10 cellular contexts compared by ENCODE assay signal in genomic region chr4:53563824-53564223, GRCh38. TPM values are rescaled to one million over a fixed set of nuclear protein-coding genes. Genes with fewer than 3 reads are reported as not detected.
DNase-seq lines count a peak whose midpoint lies in the region; ATAC-seq, FAIRE-seq and TF ChIP-seq lines count a peak whose summit lies in the region.
"Had no signal": no experiment of that assay in that cellular context is flagged by ENCODE, and none has a peak within 500 bp of the region (broad histone marks: within the 10 kb centered on the region; RNA-seq: fewer than 3 reads in every experiment).

No MANE protein-coding gene starts in this region.

- no peak overlapping the region for H2AFZ ChIP-seq in PC-3 (ENCODE audit: low read length)

- TF ChIP-seq POLR2A in GM12892 (IDR thresholded peaks at IDR 0.05; ENCODE audit: low read depth, low read length) (no peak), Peyer's patch (IDR thresholded peaks at IDR 0.05) (no peak)

- no peak for FAIRE-seq in GM12892 (lab: Jason Lieb, UNC)

- POLR2A ChIA-PET in PC-3 (lab: Charles Lee; ENCODE audit: unreplicated experiment) = no interaction called here

- H3F3A ChIP-seq in PC-3 (ENCODE audit: low read length, unreplicated experiment) = no peaks in the 10 kb centered on the region

- no peak overlapping the region for H3K27ac ChIP-seq in PC-3 (ENCODE audit: low read length)
- no peak overlapping the region for H3K27ac ChIP-seq in left lung
- no peak overlapping the region for H3K27ac ChIP-seq in Peyer's patch
- H3K27ac ChIP-seq: lower lobe of right lung had no signal

- TF ChIP-seq CTCF in PC-3 (conservative IDR thresholded peaks at IDR 0.05; ENCODE audit: low read depth, low read length) (no peak), left lung (IDR thresholded peaks at IDR 0.05) (no peak), Peyer's patch (IDR thresholded peaks at IDR 0.05) (no peak)

- in situ Hi-C loops in HAP-1 (cut with MboI; ENCODE audit: low sequenced_read_pairs) = no loop called here

- H3K4me3 ChIP-seq in PC-3 (ENCODE audit: low read length) (no peak overlapping the region), left lung (no peak overlapping the region), HAP-1 (no peak overlapping the region), Peyer's patch (no peak overlapping the region)
- H3K4me3 ChIP-seq: lower lobe of right lung had no signal

- intact Hi-C loops in PC-3 (cut with micrococcal nuclease) = no loop called here
- intact Hi-C loops in left lung (cut with DNase I) = no loop called here

- DNase-seq in GM12892 (ENCODE audit: insufficient read length) (peak; percentile 13), PC-3 (peak; percentile 72), left lung (no peak), HAP-1 (ENCODE audit: low spot score in 2 of 2) (no peak), RPMI8226 (no peak), Peyer's patch (no peak), GDM1 (lab: John Stamatoyannopoulos, UW) (no peak)
- DNase-seq: lower lobe of right lung, NCI-H446 had no signal

- H3K27me3 ChIP-seq in PC-3 (ENCODE audit: low read length) (no peaks in the 10 kb centered on the region), left lung (no peaks in the 10 kb centered on the region), HAP-1 (ENCODE audit: low read depth) (peaks cover 3% of the 10 kb centered on the region; the same call in 1 of the 2 replicates), Peyer's patch (no peaks in the 10 kb centered on the region)

- CTCF ChIA-PET in PC-3 (lab: Charles Lee) = interaction anchor here (0.6 kb wide), 1 partner anchor 839 kb away, joined by 4 read pairs; no protein-coding TSS in a partner anchor

- no peaks in the 10 kb centered on the region for H4K20me1 ChIP-seq in PC-3 (ENCODE audit: low read length)

- H3K9ac ChIP-seq in PC-3 (ENCODE audit: low read length) = no peak overlapping the region

- no peaks in the 10 kb centered on the region for H3K79me2 ChIP-seq in PC-3 (ENCODE audit: low read length)

- no peak overlapping the region for H3K4me2 ChIP-seq in PC-3 (ENCODE audit: low read length)

- H3K4me1 ChIP-seq in PC-3 (ENCODE audit: insufficient read depth, low read length) (peaks cover 16% of the 10 kb centered on the region), left lung (peaks cover 0 to 4% of the 10 kb centered on the region in 2 donors), HAP-1 (no peaks in the 10 kb centered on the region), Peyer's patch (no peaks in the 10 kb centered on the region)

- no TSS peak for BruUV-seq in PC-3 (replicated peaks; lab: Mats Ljungman, UMichigan)

- no peaks in the 10 kb centered on the region for H3K9me2 ChIP-seq in PC-3 (replicated peaks; ENCODE audit: low read length)

- H3K36me3 ChIP-seq in PC-3 (ENCODE audit: low read depth, low read length) (no peaks in the 10 kb centered on the region), left lung (no peaks in the 10 kb centered on the region), HAP-1 (replicated peaks) (no peaks in the 10 kb centered on the region), Peyer's patch (no peaks in the 10 kb centered on the region)
- H3K36me3 ChIP-seq: lower lobe of right lung had no signal

- ATAC-seq in GM21825 (IDR thresholded peaks at IDR 0.05; ENCODE audit: unreplicated experiment) (peak; percentile 76), PC-3 (peak; percentile 73), left lung (peak; percentile 41)

- no peaks in the 10 kb centered on the region for H3K9me3 ChIP-seq in PC-3 (ENCODE audit: low read length)
- H3K9me3 ChIP-seq in left lung = no peaks in the 10 kb centered on the region
- H3K9me3 ChIP-seq in HAP-1 = no peaks in the 10 kb centered on the region
- H3K9me3 ChIP-seq in Peyer's patch = no peaks in the 10 kb centered on the region
- H3K9me3 ChIP-seq: lower lobe of right lung had no signal

RNA-seq across cellular contexts. Expression of gene LNX1, which starts 27.5 kb away (rescaled TPM):
- 0.91 TPM for polyA plus RNA-seq in GM12892 (2012; ENCODE audit: missing spikeins)
- 2.8 and 3.0 TPM in 2 replicates for total RNA-seq in PC-3 (2014; rRNA removed)
- 1 to 10 TPM; 2.5 TPM for total RNA-seq in left lung
- total RNA-seq in Peyer's patch = 10 to 100 TPM; 18.4 to 55.3 (median 31.9) TPM

Comparison
In these comparisons a context has a peak if more than half of its experiments do, and no peak if none do; other contexts are left out.
1. DNase-seq: peak in GM12892 (single experiment) and PC-3 (single experiment); none in left lung (0 of 2), HAP-1 (0 of 2), RPMI8226 (single experiment), Peyer's patch (0 of 3) and GDM1 (single experiment).
2. Peak in every context shown above with its lines, with median percentiles within 50 percentile points of each other: ATAC-seq.